ENCODE assay signal across 16 cellular contexts in genomic region chr14:30291216-30291615, GRCh38.
DNase-seq lines count a peak whose midpoint lies in the region; ATAC-seq and TF ChIP-seq lines count a peak whose summit lies in the region.
"Had no signal": no experiment of that assay in that cellular context is flagged by ENCODE, and none has a peak within 500 bp of the region (broad histone marks: within the 10 kb centered on the region; RNA-seq: fewer than 3 reads in every experiment).

No MANE protein-coding gene starts in this region.

- POLR2A ChIA-PET in HEK293T (lab: Yijun Ruan, JAX) = no interaction called here

- ATAC-seq in GM18870 (IDR thresholded peaks at IDR 0.05; ENCODE audit: unreplicated experiment) = no peak
- no peak for ATAC-seq in HG03521 (IDR thresholded peaks at IDR 0.05; ENCODE audit: unreplicated experiment)
- ATAC-seq: activated T-cell treated with anti-CD3 and anti-CD28 coated beads, Interleukin-2, amount 50 U/mL, for 4 hours; gastroesophageal sphincter had no signal

- CTCF ChIA-PET in HEK293T (lab: Yijun Ruan, JAX) = no interaction called here

- DNase-seq in AG20443 (ENCODE audit: low spot score) = peak; percentile 77
- peak; percentile 75 for DNase-seq in NCI-H226
- peak; percentile 34 for DNase-seq in dedifferentiated amniotic fluid mesenchymal stem cell (ENCODE audit: extremely low spot score)
- DNase-seq in myocyte (ENCODE audit: low read depth) = peak; percentile 64
- DNase-seq in HEK293T (ENCODE audit: extremely low spot score) = no peak
- DNase-seq in MV-4-11 (lab: John Stamatoyannopoulos, UW) = no peak
- DNase-seq: activated CD4-positive, alpha-beta T cell treated with anti-CD3 and anti-CD28 coated beads for 48 hours; activated T-cell treated with anti-CD3 and anti-CD28 coated beads, Interleukin-2, amount 50 U/mL, for 4 hours; BE2C; immature natural killer cell; NCI-H1930; NCI-H526 treated with DMSO at 0.1 percent for 48 hours; stimulated activated naive CD4-positive, alpha-beta T cell treated with Interleukin-2 at 50 U/mL for 16 hours had no signal

TF ChIP-seq in HEK293T, 16 proteins besides CTCF, POLR2A, EP300 and RAD21:
- TF ChIP-seq TARDBP (IDR thresholded peaks at IDR 0.05) (no peak), PKNOX1 (IDR thresholded peaks at IDR 0.05) (no peak), SUZ12 (IDR thresholded peaks at IDR 0.05) (no peak), L3MBTL2 (conservative IDR thresholded peaks at IDR 0.05) (no peak), HDGF (IDR thresholded peaks at IDR 0.05; ENCODE audit: borderline replicate concordance) (no peak), ARNT (IDR thresholded peaks at IDR 0.05) (no peak), LEF1 (IDR thresholded peaks at IDR 0.05; ENCODE audit: borderline replicate concordance) (no peak), SP1 (IDR thresholded peaks at IDR 0.05) (no peak), CTBP1 (IDR thresholded peaks at IDR 0.05; ENCODE audit: borderline replicate concordance) (no peak)

Comparison
In these comparisons a context has a peak if more than half of its experiments do, and no peak if none do; other contexts are left out.
1. DNase-seq: peak in AG20443 (single experiment), NCI-H226 (single experiment), dedifferentiated amniotic fluid mesenchymal stem cell (single experiment) and myocyte (single experiment); none in HEK293T (single experiment) and MV-4-11 (single experiment).